Comparison of ENCODE assay signal across 11 cellular contexts in the genomic region with DNA sequence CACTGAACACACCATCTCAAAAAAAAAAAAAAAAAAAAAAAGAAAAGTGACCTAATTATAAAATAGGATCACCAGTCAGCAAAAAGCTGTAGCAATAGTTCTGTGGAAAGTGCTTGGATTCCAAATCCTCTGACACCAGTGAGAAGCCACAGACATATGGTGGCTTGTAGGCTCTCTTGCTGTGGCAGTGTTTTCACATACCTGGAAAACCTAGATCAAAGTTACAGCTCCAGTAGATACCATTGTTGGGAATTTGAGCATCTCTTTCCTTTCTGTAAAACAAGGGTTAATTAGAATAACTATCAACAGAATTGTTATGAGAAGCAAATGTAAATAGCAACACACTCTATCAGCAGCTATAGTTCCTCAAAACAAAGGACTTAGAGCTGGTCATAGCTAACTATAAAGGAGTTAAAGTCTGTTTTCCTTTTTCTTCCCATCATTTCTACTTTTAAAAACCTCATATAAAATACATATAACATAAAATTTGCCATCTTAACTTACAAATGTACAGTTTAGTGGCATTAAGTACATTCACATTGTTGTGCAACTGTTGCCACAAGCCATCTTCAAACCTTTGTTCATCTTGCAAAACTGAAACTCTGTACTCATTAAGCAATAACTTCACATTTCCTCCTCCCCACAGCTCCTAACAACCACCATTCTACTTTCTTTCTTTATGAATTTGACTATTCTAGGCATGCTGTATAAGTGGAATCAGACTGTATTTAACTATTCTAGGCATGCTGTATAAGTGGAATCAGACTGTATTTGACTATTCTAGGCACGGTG. TPM values are rescaled to one million over a fixed set of nuclear protein-coding genes. Genes with fewer than 3 reads are reported as not detected.
DNase-seq lines count a peak whose midpoint lies in the region; ATAC-seq and TF ChIP-seq lines count a peak whose summit lies in the region.
"Had no signal": no experiment of that assay in that cellular context is flagged by ENCODE, and none has a peak within 500 bp of the region (broad histone marks: within the 10 kb centered on the region; RNA-seq: fewer than 3 reads in every experiment).

No MANE protein-coding gene starts in this region.

- no peak overlapping the region for H3K27ac ChIP-seq in foreskin keratinocyte
- H3K27ac ChIP-seq: C4-2B, prostate gland had no signal

- H3K27me3 ChIP-seq in foreskin keratinocyte: peaks cover 6% of the 10 kb centered on the region

- peaks cover 13% of the 10 kb centered on the region for H3K4me1 ChIP-seq in foreskin keratinocyte
- H3K4me1 ChIP-seq: prostate gland had no signal

- DNase-seq in GM12865 (ENCODE audit: low read depth) (peak; percentile 28), amniotic epithelial cell (ENCODE audit: low read depth) (peak; percentile 45), foreskin keratinocyte (no peak), globus pallidus (ENCODE audit: low spot score) (no peak), cortex of kidney (lab: John Stamatoyannopoulos, UW) (no peak)

- no peak for TF ChIP-seq CTCF in GM12865 (IDR thresholded peaks at IDR 0.05; ENCODE audit: insufficient read depth, low read depth, low read length, missing control alignments)
- no peak for TF ChIP-seq CTCF in foreskin keratinocyte (conservative IDR thresholded peaks at IDR 0.05)

- peak; percentile 79 for ATAC-seq in GM21390 (IDR thresholded peaks at IDR 0.05; ENCODE audit: unreplicated experiment)
- peak; percentile 68 for ATAC-seq in HG03342 (IDR thresholded peaks at IDR 0.05; ENCODE audit: unreplicated experiment)
- ATAC-seq in foreskin keratinocyte: no peak
- ATAC-seq in GM19455 (IDR thresholded peaks at IDR 0.05; ENCODE audit: unreplicated experiment): no peak

- H3K4me3 ChIP-seq in GM12865 (ENCODE audit: low read depth, low read length): no peak overlapping the region
- H3K4me3 ChIP-seq: prostate gland had no signal

RNA-seq across cellular contexts. Expression of gene CCDC170, which starts 4.3 kb away (rescaled TPM):
- total RNA-seq in foreskin keratinocyte: 0.41 TPM in 1 of 2 replicates, not detected in the other
- 0.02 and 0.03 TPM in 2 replicates for polyA plus RNA-seq in foreskin keratinocyte
- total RNA-seq: T-helper 2 cell treated with Interferon-gamma antibody and Interleukin-4, amounts not matched to agents 100 ng/mL and 5 ng/mL, for 36 hours had no signal

RNA-seq across cellular contexts. Expression of gene RMND1, which starts 46.2 kb away (rescaled TPM):
- 19.0 and 20.0 TPM in 2 replicates for total RNA-seq in foreskin keratinocyte
- 19.6 and 19.9 TPM in 2 replicates for polyA plus RNA-seq in foreskin keratinocyte

Comparison
In these comparisons a context has a peak if more than half of its experiments do, and no peak if none do; other contexts are left out.
1. DNase-seq: peak in GM12865 (single experiment) and amniotic epithelial cell (single experiment); none in foreskin keratinocyte (0 of 2), globus pallidus (single experiment) and cortex of kidney (single experiment).
2. ATAC-seq: peak in GM21390 (single experiment) and HG03342 (single experiment); none in foreskin keratinocyte (single experiment) and GM19455 (single experiment).